Comparison of ENCODE assay signal across 9 cellular contexts in the genomic region with DNA sequence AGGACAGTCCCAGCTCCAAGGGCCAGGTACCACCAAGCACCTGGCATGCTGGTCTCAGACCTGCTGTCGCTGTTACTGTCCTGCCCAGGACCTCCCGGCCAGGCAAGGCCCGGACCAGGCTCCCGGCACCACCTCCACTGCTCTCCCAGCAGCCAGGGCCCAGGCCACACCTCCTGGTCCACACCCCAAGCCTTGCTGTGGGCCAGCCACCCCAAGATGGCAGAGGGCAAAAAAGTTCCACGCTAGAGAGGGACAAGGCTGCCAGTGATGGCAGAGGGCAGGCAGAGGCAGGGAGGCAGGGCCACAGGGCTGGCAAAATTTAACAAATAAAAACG. TPM values are rescaled to one million over a fixed set of nuclear protein-coding genes. Genes with fewer than 3 reads are reported as not detected.
DNase-seq lines count a peak whose midpoint lies in the region; ATAC-seq and TF ChIP-seq lines count a peak whose summit lies in the region.
"Had no signal": no experiment of that assay in that cellular context is flagged by ENCODE, and none has a peak within 500 bp of the region (broad histone marks: within the 10 kb centered on the region; RNA-seq: fewer than 3 reads in every experiment).

No MANE protein-coding gene starts in this region.

- H3K9me2 ChIP-seq in hepatocyte (replicated peaks; ENCODE audit: insufficient read depth), result no peaks in the 10 kb centered on the region

- no peaks in the 10 kb centered on the region for H3K9me3 ChIP-seq in hepatocyte (ENCODE audit: low read depth)
- no peaks in the 10 kb centered on the region for H3K9me3 ChIP-seq in stomach smooth muscle (ENCODE audit: control insufficient read depth in 2 of 2, low read length in 2 of 2)

- H3K79me2 ChIP-seq in hepatocyte, result no peaks in the 10 kb centered on the region

- H4K20me1 ChIP-seq in hepatocyte (ENCODE audit: insufficient read depth, poor library complexity, severe bottlenecking), result no peaks in the 10 kb centered on the region

- no peak for TF ChIP-seq CTCF in activated CD8-positive, alpha-beta T cell treated with anti-CD3 and anti-CD28 coated beads for 36 hours (IDR thresholded peaks at IDR 0.05)
- TF ChIP-seq CTCF in hepatocyte (IDR thresholded peaks at IDR 0.05; ENCODE audit: poor library complexity) (no peak), coronary artery (IDR thresholded peaks at IDR 0.05) (no peak)

- intact Hi-C loops in activated CD8-positive, alpha-beta T cell treated with anti-CD3 and anti-CD28 coated beads for 36 hours (cut with micrococcal nuclease), result no loop called here
- intact Hi-C loops in activated T-helper 1 cell treated with anti-CD3 and anti-CD28 coated beads, Interleukin-12 subunit alpha, Interleukin-12 subunit beta, Interleukin-2, Interleukin-4 antibody, amounts not matched to agents 30 ng/mL and 10 ng/mL and 1 ng/mL, durations not matched to agents 14 hours and 24 hours and 36 hours (cut with micrococcal nuclease), result loop anchor here (2.0 kb wide), 1 partner anchor 724 kb away; a partner anchor contains a TSS

- H3K36me3 ChIP-seq in hepatocyte (replicated peaks; ENCODE audit: insufficient read depth, low read depth), result no peaks in the 10 kb centered on the region
- peaks cover 0 to under 1% of the 10 kb centered on the region in 2 donors for H3K36me3 ChIP-seq in stomach smooth muscle (ENCODE audit: control insufficient read depth in 2 of 2, insufficient read depth in 2 of 2, low read length in 2 of 2)

- POLR2A ChIA-PET in activated CD8-positive, alpha-beta T cell treated with anti-CD3 and anti-CD28 coated beads for 36 hours (lab: Charles Lee), result interaction anchor here (1.0 to 2.0 kb wide), 9 partner anchors 11 to 245 kb away, joined by 3 to 14 read pairs (median 5); a partner anchor contains a TSS
- POLR2A ChIA-PET in activated CD8-positive, alpha-beta T cell treated with anti-CD3 and anti-CD28 coated beads, Interleukin-2, amount 10 ng/mL, durations not matched to agents 7 days and 5 days (lab: Charles Lee), result interaction anchor here (0.5 to 1.7 kb wide), 8 partner anchors 8 to 445 kb away, joined by 3 to 8 read pairs (median 4); a partner anchor contains a TSS

- H3K4me1 Mint-ChIP-seq in activated CD8-positive, alpha-beta T cell treated with anti-CD3 and anti-CD28 coated beads for 36 hours (ENCODE audit: low read depth), result peaks cover 11% of the 10 kb centered on the region
- peaks cover 12% of the 10 kb centered on the region for H3K4me1 Mint-ChIP-seq in activated CD8-positive, alpha-beta T cell treated with anti-CD3 and anti-CD28 coated beads, Interleukin-2, amount 10 ng/mL, durations not matched to agents 7 days and 5 days (ENCODE audit: low read depth)
- H3K4me1 Mint-ChIP-seq in activated T-helper 1 cell treated with anti-CD3 and anti-CD28 coated beads, Interleukin-12 subunit alpha, Interleukin-12 subunit beta, Interleukin-2, Interleukin-4 antibody, amounts not matched to agents 30 ng/mL and 10 ng/mL and 1 ng/mL, durations not matched to agents 14 hours and 24 hours and 36 hours (ENCODE audit: low read depth), result peaks cover 6% of the 10 kb centered on the region

- H3K9me3 Mint-ChIP-seq in activated CD8-positive, alpha-beta T cell treated with anti-CD3 and anti-CD28 coated beads for 36 hours, result no peaks in the 10 kb centered on the region
- no peaks in the 10 kb centered on the region for H3K9me3 Mint-ChIP-seq in activated CD8-positive, alpha-beta T cell treated with anti-CD3 and anti-CD28 coated beads, Interleukin-2, amount 10 ng/mL, durations not matched to agents 7 days and 5 days (ENCODE audit: insufficient read depth)
- no peaks in the 10 kb centered on the region for H3K9me3 Mint-ChIP-seq in activated T-helper 1 cell treated with anti-CD3 and anti-CD28 coated beads, Interleukin-12 subunit alpha, Interleukin-12 subunit beta, Interleukin-2, Interleukin-4 antibody, amounts not matched to agents 30 ng/mL and 10 ng/mL and 1 ng/mL, durations not matched to agents 14 hours and 24 hours and 36 hours

- H3K4me3 Mint-ChIP-seq in activated CD8-positive, alpha-beta T cell treated with anti-CD3 and anti-CD28 coated beads for 36 hours, result peak overlapping the region; percentile 81
- no peak overlapping the region for H3K4me3 Mint-ChIP-seq in activated CD8-positive, alpha-beta T cell treated with anti-CD3 and anti-CD28 coated beads, Interleukin-2, amount 10 ng/mL, durations not matched to agents 7 days and 5 days
- peak overlapping the region; percentile 83 for H3K4me3 Mint-ChIP-seq in activated T-helper 1 cell treated with anti-CD3 and anti-CD28 coated beads, Interleukin-12 subunit alpha, Interleukin-12 subunit beta, Interleukin-2, Interleukin-4 antibody, amounts not matched to agents 30 ng/mL and 10 ng/mL and 1 ng/mL, durations not matched to agents 14 hours and 24 hours and 36 hours

- no peaks in the 10 kb centered on the region for H3K27me3 Mint-ChIP-seq in activated CD8-positive, alpha-beta T cell treated with anti-CD3 and anti-CD28 coated beads for 36 hours
- H3K27me3 Mint-ChIP-seq in activated CD8-positive, alpha-beta T cell treated with anti-CD3 and anti-CD28 coated beads, Interleukin-2, amount 10 ng/mL, durations not matched to agents 7 days and 5 days (ENCODE audit: low read depth), result no peaks in the 10 kb centered on the region
- no peaks in the 10 kb centered on the region for H3K27me3 Mint-ChIP-seq in activated T-helper 1 cell treated with anti-CD3 and anti-CD28 coated beads, Interleukin-12 subunit alpha, Interleukin-12 subunit beta, Interleukin-2, Interleukin-4 antibody, amounts not matched to agents 30 ng/mL and 10 ng/mL and 1 ng/mL, durations not matched to agents 14 hours and 24 hours and 36 hours (ENCODE audit: insufficient read depth)

- ATAC-seq in activated CD8-positive, alpha-beta T cell treated with anti-CD3 and anti-CD28 coated beads for 36 hours, result no peak
- no peak for ATAC-seq in activated CD8-positive, alpha-beta T cell treated with anti-CD3 and anti-CD28 coated beads, Interleukin-2, amount 10 ng/mL, durations not matched to agents 7 days and 5 days

- WGBS in hepatocyte (ENCODE audit: low lambda C conversion rate, missing lambda C conversion rate), result 92% methylated on average over 6 of the region's 6 CpGs

- no peak overlapping the region for H3K27ac Mint-ChIP-seq in activated CD8-positive, alpha-beta T cell treated with anti-CD3 and anti-CD28 coated beads for 36 hours
- no peak overlapping the region for H3K27ac Mint-ChIP-seq in activated CD8-positive, alpha-beta T cell treated with anti-CD3 and anti-CD28 coated beads, Interleukin-2, amount 10 ng/mL, durations not matched to agents 7 days and 5 days
- H3K27ac Mint-ChIP-seq in activated T-helper 1 cell treated with anti-CD3 and anti-CD28 coated beads, Interleukin-12 subunit alpha, Interleukin-12 subunit beta, Interleukin-2, Interleukin-4 antibody, amounts not matched to agents 30 ng/mL and 10 ng/mL and 1 ng/mL, durations not matched to agents 14 hours and 24 hours and 36 hours, result no peak overlapping the region

- H3K4me2 ChIP-seq in hepatocyte, result peak overlapping the region; percentile 58

- H3K27me3 ChIP-seq in hepatocyte (no peaks in the 10 kb centered on the region), stomach smooth muscle (ENCODE audit: control insufficient read depth in 1 of 2, insufficient read depth in 2 of 2, low read length in 2 of 2) (peaks cover 0 to 6% of the 10 kb centered on the region in 2 donors)

- no peak overlapping the region for H2AFZ ChIP-seq in hepatocyte

- no peak overlapping the region for H3K4me3 ChIP-seq in hepatocyte
- H3K4me3 ChIP-seq in stomach smooth muscle (ENCODE audit: low read length in 2 of 2), result peak overlapping the region in 1 of 2 donors; percentile 55
- H3K4me3 ChIP-seq in coronary artery, result no peak overlapping the region

- H3K4me1 ChIP-seq in hepatocyte (ENCODE audit: insufficient read depth) (peaks cover 6% of the 10 kb centered on the region), stomach smooth muscle (ENCODE audit: control insufficient read depth, insufficient read depth, low read length) (peaks cover 31% of the 10 kb centered on the region)

- peaks cover 7% of the 10 kb centered on the region for H3K36me3 Mint-ChIP-seq in activated CD8-positive, alpha-beta T cell treated with anti-CD3 and anti-CD28 coated beads for 36 hours (ENCODE audit: low read depth)
- H3K36me3 Mint-ChIP-seq in activated CD8-positive, alpha-beta T cell treated with anti-CD3 and anti-CD28 coated beads, Interleukin-2, amount 10 ng/mL, durations not matched to agents 7 days and 5 days (ENCODE audit: low read depth), result no peaks in the 10 kb centered on the region
- H3K36me3 Mint-ChIP-seq in activated T-helper 1 cell treated with anti-CD3 and anti-CD28 coated beads, Interleukin-12 subunit alpha, Interleukin-12 subunit beta, Interleukin-2, Interleukin-4 antibody, amounts not matched to agents 30 ng/mL and 10 ng/mL and 1 ng/mL, durations not matched to agents 14 hours and 24 hours and 36 hours (ENCODE audit: low read depth), result peaks cover 4% of the 10 kb centered on the region

- H3K27ac ChIP-seq in hepatocyte (peak overlapping the region; percentile 25), stomach smooth muscle (ENCODE audit: low read length) (peak overlapping the region; percentile 84), coronary artery (peak overlapping the region in 1 of 2 donors; percentile 99)
- H3K27ac ChIP-seq: SK-N-MC had no signal

- CTCF ChIA-PET in activated CD8-positive, alpha-beta T cell treated with anti-CD3 and anti-CD28 coated beads for 36 hours (lab: Charles Lee), result interaction anchor here (0.7 to 2.5 kb wide), 9 partner anchors 13 to 50 kb away, joined by 3 to 14 read pairs (median 5); a partner anchor contains a TSS
- CTCF ChIA-PET in activated CD8-positive, alpha-beta T cell treated with anti-CD3 and anti-CD28 coated beads, Interleukin-2, amount 10 ng/mL, durations not matched to agents 7 days and 5 days (lab: Charles Lee), result interaction anchor here (0.6 to 1.6 kb wide), 10 partner anchors 15 to 253 kb away, joined by 3 to 11 read pairs (median 5); a partner anchor contains a TSS

- DNase-seq in activated CD8-positive, alpha-beta T cell treated with anti-CD3 and anti-CD28 coated beads for 36 hours, result no peak
- no peak for DNase-seq in activated CD8-positive, alpha-beta T cell treated with anti-CD3 and anti-CD28 coated beads, Interleukin-2, amount 10 ng/mL, durations not matched to agents 7 days and 5 days
- no peak for DNase-seq in activated T-helper 1 cell treated with anti-CD3 and anti-CD28 coated beads, Interleukin-12 subunit alpha, Interleukin-12 subunit beta, Interleukin-2, Interleukin-4 antibody, amounts not matched to agents 30 ng/mL and 10 ng/mL and 1 ng/mL, durations not matched to agents 14 hours and 24 hours and 36 hours (ENCODE audit: low spot score)
- no peak for DNase-seq in hepatocyte (ENCODE audit: low spot score)
- no peak for DNase-seq in Kasumi-1 (lab: John Stamatoyannopoulos, UW)
- no peak for DNase-seq in GDM1 (lab: John Stamatoyannopoulos, UW)
- DNase-seq in coronary artery (ENCODE audit: low spot score), result no peak

- no peak overlapping the region for H3K9ac ChIP-seq in stomach smooth muscle (ENCODE audit: low read length in 2 of 2)

RNA-seq across cellular contexts. Expression of a gene that starts 1.1 kb away (rescaled TPM):
- total RNA-seq in activated CD8-positive, alpha-beta T cell treated with anti-CD3 and anti-CD28 coated beads for 36 hours, result 10 to 100 TPM; 16.1 to 17.4 TPM
- total RNA-seq in activated CD8-positive, alpha-beta T cell treated with anti-CD3 and anti-CD28 coated beads, Interleukin-2, amount 10 ng/mL, durations not matched to agents 7 days and 5 days, result 10 to 100 TPM; 20.4 to 21.6 TPM
- total RNA-seq in activated T-helper 1 cell treated with anti-CD3 and anti-CD28 coated beads, Interleukin-12 subunit alpha, Interleukin-12 subunit beta, Interleukin-2, Interleukin-4 antibody, amounts not matched to agents 30 ng/mL and 10 ng/mL and 1 ng/mL, durations not matched to agents 14 hours and 24 hours and 36 hours, result 35.2 TPM in 2 replicates
- 10.4 and 21.5 TPM in 2 replicates for total RNA-seq in hepatocyte
- polyA plus RNA-seq in hepatocyte, result 24.3 and 25.3 TPM in 2 replicates

RNA-seq across cellular contexts. Expression of a gene that starts 11.1 kb away (rescaled TPM):
- 1 to 10 TPM; 6.8 to 7.1 TPM for total RNA-seq in activated CD8-positive, alpha-beta T cell treated with anti-CD3 and anti-CD28 coated beads for 36 hours
- total RNA-seq in activated CD8-positive, alpha-beta T cell treated with anti-CD3 and anti-CD28 coated beads, Interleukin-2, amount 10 ng/mL, durations not matched to agents 7 days and 5 days, result 1 to 10 TPM; 1.3 to 1.4 TPM
- 7.1 and 7.2 TPM in 2 replicates for total RNA-seq in activated T-helper 1 cell treated with anti-CD3 and anti-CD28 coated beads, Interleukin-12 subunit alpha, Interleukin-12 subunit beta, Interleukin-2, Interleukin-4 antibody, amounts not matched to agents 30 ng/mL and 10 ng/mL and 1 ng/mL, durations not matched to agents 14 hours and 24 hours and 36 hours
- 0.68 and 0.80 TPM in 2 replicates for total RNA-seq in hepatocyte
- polyA plus RNA-seq in hepatocyte, result 1.5 and 2.5 TPM in 2 replicates

RNA-seq across cellular contexts. Expression of a gene that starts 35.1 kb away (rescaled TPM):
- 1 to 10 TPM; 8.8 to 10.0 TPM for total RNA-seq in activated CD8-positive, alpha-beta T cell treated with anti-CD3 and anti-CD28 coated beads for 36 hours
- total RNA-seq in activated CD8-positive, alpha-beta T cell treated with anti-CD3 and anti-CD28 coated beads, Interleukin-2, amount 10 ng/mL, durations not matched to agents 7 days and 5 days, result 1 to 10 TPM; 1.8 to 2.3 TPM
- 18.3 and 19.1 TPM in 2 replicates for total RNA-seq in activated T-helper 1 cell treated with anti-CD3 and anti-CD28 coated beads, Interleukin-12 subunit alpha, Interleukin-12 subunit beta, Interleukin-2, Interleukin-4 antibody, amounts not matched to agents 30 ng/mL and 10 ng/mL and 1 ng/mL, durations not matched to agents 14 hours and 24 hours and 36 hours
- 25.5 and 27.3 TPM in 2 replicates for total RNA-seq in hepatocyte
- 27.2 and 30.0 TPM in 2 replicates for polyA plus RNA-seq in hepatocyte

RNA-seq across cellular contexts. Expression of a gene that starts 37.6 kb away (rescaled TPM):
- 10 to 100 TPM; 15.5 to 17.1 TPM for total RNA-seq in activated CD8-positive, alpha-beta T cell treated with anti-CD3 and anti-CD28 coated beads for 36 hours
- 1 to 10 TPM; 9.5 to 9.6 TPM for total RNA-seq in activated CD8-positive, alpha-beta T cell treated with anti-CD3 and anti-CD28 coated beads, Interleukin-2, amount 10 ng/mL, durations not matched to agents 7 days and 5 days
- total RNA-seq in activated T-helper 1 cell treated with anti-CD3 and anti-CD28 coated beads, Interleukin-12 subunit alpha, Interleukin-12 subunit beta, Interleukin-2, Interleukin-4 antibody, amounts not matched to agents 30 ng/mL and 10 ng/mL and 1 ng/mL, durations not matched to agents 14 hours and 24 hours and 36 hours, result 26.7 TPM in 2 replicates
- total RNA-seq in hepatocyte, result 5.3 and 10.5 TPM in 2 replicates
- 6.3 and 8.7 TPM in 2 replicates for polyA plus RNA-seq in hepatocyte

RNA-seq across cellular contexts. Expression of a gene that starts 48.0 kb away (rescaled TPM):
- 10 to 100 TPM; 65.9 to 66.8 TPM for total RNA-seq in activated CD8-positive, alpha-beta T cell treated with anti-CD3 and anti-CD28 coated beads for 36 hours
- 10 to 100 TPM; 52.8 to 54.3 TPM for total RNA-seq in activated CD8-positive, alpha-beta T cell treated with anti-CD3 and anti-CD28 coated beads, Interleukin-2, amount 10 ng/mL, durations not matched to agents 7 days and 5 days
- 50.0 and 54.5 TPM in 2 replicates for total RNA-seq in activated T-helper 1 cell treated with anti-CD3 and anti-CD28 coated beads, Interleukin-12 subunit alpha, Interleukin-12 subunit beta, Interleukin-2, Interleukin-4 antibody, amounts not matched to agents 30 ng/mL and 10 ng/mL and 1 ng/mL, durations not matched to agents 14 hours and 24 hours and 36 hours
- 38.2 and 50.1 TPM in 2 replicates for total RNA-seq in hepatocyte
- polyA plus RNA-seq in hepatocyte, result 33.5 and 43.6 TPM in 2 replicates
